In genomic region chr1:10693497-10694273, GRCh38 we compare ENCODE assay signal across 8 cellular contexts.
DNase-seq lines count a peak whose midpoint lies in the region; ATAC-seq, FAIRE-seq and TF ChIP-seq lines count a peak whose summit lies in the region.

No MANE protein-coding gene starts in this region.

- peak overlapping the region; percentile 71 to 77 (median 73) for H3K4me3 ChIP-seq in pancreas

- H3K27ac ChIP-seq in CD4-positive, alpha-beta T cell (ENCODE audit: low read depth, low read length) = peak overlapping the region; percentile 75
- peak overlapping the region; percentile 70 to 90 (median 79) for H3K27ac ChIP-seq in pancreas

- no peaks in the 10 kb centered on the region for H3K27me3 ChIP-seq in CD4-positive, alpha-beta T cell (ENCODE audit: control insufficient read depth, insufficient read depth, low read length)
- H3K27me3 ChIP-seq in pancreas = no peaks in the 10 kb centered on the region

- intact Hi-C loops in CD4-positive, alpha-beta T cell (cut with DNase I, micrococcal nuclease) = loop anchor here (2.0 to 5.0 kb wide), 7 partner anchors 173 to 1105 kb away; partner anchors contain the start of genes TARDBP (in 1 of the 2) and TMEM201 (in 1 of the 2)
- intact Hi-C loops in pancreas (cut with DNase I) = loop anchor here in 1 of 3 donors (5.0 kb wide), 1 partner anchor 169 kb away; no protein-coding TSS in a partner anchor

- H3K4me1 Mint-ChIP-seq in CD4-positive, alpha-beta T cell (ENCODE audit: low read depth) = peaks cover 19% of the 10 kb centered on the region

- peaks cover 13 to 35% (median 24%) of the 10 kb centered on the region in 3 donors for H3K4me1 ChIP-seq in pancreas

- peak; percentile 18 for ATAC-seq in CD4-positive, alpha-beta T cell (ENCODE audit: poor library complexity)
- ATAC-seq in GM21529 (IDR thresholded peaks at IDR 0.05; ENCODE audit: unreplicated experiment) = peak; percentile 33
- peak in 2 of 4 donors; percentile 2 to 3 for ATAC-seq in pancreas
- no peak for ATAC-seq in GM18870 (IDR thresholded peaks at IDR 0.05; ENCODE audit: unreplicated experiment)

- POLR2A ChIA-PET in CD4-positive, alpha-beta T cell (lab: Charles Lee) = interaction anchor here (0.6 kb wide), 1 partner anchor 183 kb away, joined by 3 read pairs; no protein-coding TSS in a partner anchor

- peak overlapping the region; percentile 96 for H3K4me3 Mint-ChIP-seq in CD4-positive, alpha-beta T cell

- WGBS in pancreas, 2 donors = 0 to 1% methylated on average over 71 to 79 of the region's 79 CpGs

- peak; percentile 15 to 52 (median 28) for DNase-seq in CD4-positive, alpha-beta T cell
- DNase-seq in NCI-H510A (lab: John Stamatoyannopoulos, UW) (peak; percentile 45), activated T-cell treated with anti-CD3 and anti-CD28 coated beads for 4 hours (peak; percentile 24), fibroblast of peridontal ligament (ENCODE audit: extremely low read depth) (peak; percentile 4), pancreas (peak in 1 of 6 donors; percentile 81), GOT3 (lab: John Stamatoyannopoulos, UW) (no peak)

- H3K27ac Mint-ChIP-seq in CD4-positive, alpha-beta T cell = peak overlapping the region; percentile 88

- no peak for FAIRE-seq in pancreas (lab: Jason Lieb, UNC)

- TF ChIP-seq CTCF in CD4-positive, alpha-beta T cell (IDR thresholded peaks at IDR 0.05) = no peak
- no peak for TF ChIP-seq CTCF in pancreas (IDR thresholded peaks at IDR 0.05)

- H3K27me3 Mint-ChIP-seq in CD4-positive, alpha-beta T cell = no peaks in the 10 kb centered on the region

- H3K9me3 Mint-ChIP-seq in CD4-positive, alpha-beta T cell = no peaks in the 10 kb centered on the region

- CTCF ChIA-PET in CD4-positive, alpha-beta T cell (lab: Charles Lee) = interaction anchor here (1.5 kb wide), 1 partner anchor 186 kb away, joined by 4 read pairs; no protein-coding TSS in a partner anchor

- no peaks in the 10 kb centered on the region for H3K9me3 ChIP-seq in CD4-positive, alpha-beta T cell (ENCODE audit: control insufficient read depth, low read length)
- H3K9me3 ChIP-seq in pancreas = no peaks in the 10 kb centered on the region

- H3K36me3 Mint-ChIP-seq in CD4-positive, alpha-beta T cell (ENCODE audit: low read depth) = no peaks in the 10 kb centered on the region

- no peaks in the 10 kb centered on the region for H3K36me3 ChIP-seq in pancreas
